In genomic region chr1:167641786-167642500, GRCh38 we compare ENCODE assay signal across 18 cellular contexts. TPM values are rescaled to one million over a fixed set of nuclear protein-coding genes. Genes with fewer than 3 reads are reported as not detected.
A peak's percentile ranks its signal among the peaks of the same experiment; 100 is the strongest.
DNase-seq lines count a peak whose midpoint lies in the region; ATAC-seq and TF ChIP-seq lines count a peak whose summit lies in the region.
"Had no signal": no experiment of that assay in that cellular context is flagged by ENCODE, and none has a peak within 500 bp of the region (broad histone marks: within the 10 kb centered on the region; RNA-seq: fewer than 3 reads in every experiment).

No MANE protein-coding gene starts in this region.

- peak; percentile 13 for DNase-seq in stimulated activated CD4-positive, alpha-beta T cell treated with anti-CD3 and anti-CD28 coated beads, Interleukin-1b, Interleukin-23, amount 100 ng/mL, for 48 hours
- no peak for DNase-seq in stimulated activated CD4-positive, alpha-beta T cell treated with anti-CD3 and anti-CD28 coated beads, Interleukin-15, amount 100 ng/mL, for 24 hours
- no peak for DNase-seq in T-helper 17 cell
- peak in 2 of 3 donors; percentile 22 to 60 for DNase-seq in immature natural killer cell
- no peak for DNase-seq in midbrain (lab: John Stamatoyannopoulos, UW)
- no peak for DNase-seq in Right ventricle myocardium inferior (ENCODE audit: missing footprints)
- DNase-seq in brain microvascular endothelial cell = no peak
- DNase-seq: effector CD4-positive, alpha-beta T cell; foreskin keratinocyte; KG1; mesendoderm; NCI-H146; NCI-H82; T-helper 9 cell had no signal

- H3K36me3 ChIP-seq in thymus (ENCODE audit: control insufficient read depth, insufficient read depth) = peaks cover 74% of the 10 kb centered on the region
- no peaks in the 10 kb centered on the region for H3K36me3 ChIP-seq in brain microvascular endothelial cell (replicated peaks)
- H3K36me3 ChIP-seq: vagina had no signal

- ATAC-seq in T-helper 17 cell = peak; percentile 77
- no peak for ATAC-seq in Right ventricle myocardium inferior
- ATAC-seq: foreskin keratinocyte had no signal

- peaks cover 12% of the 10 kb centered on the region for H3K36me3 Mint-ChIP-seq in T-helper 17 cell (ENCODE audit: low read depth)
- H3K36me3 Mint-ChIP-seq in immature natural killer cell = peaks cover 6 to 26% (median 14%) of the 10 kb centered on the region in 3 donors

- H3K9me3 ChIP-seq in T-helper 17 cell (ENCODE audit: control insufficient read depth, low read length, poor library complexity, severe bottlenecking) (no peaks in the 10 kb centered on the region), thymus (ENCODE audit: control insufficient read depth) (no peaks in the 10 kb centered on the region)
- H3K9me3 ChIP-seq: vagina had no signal

- in situ Hi-C loops in brain microvascular endothelial cell (cut with HindIII; ENCODE audit: low pct_ligation_motif_present, low sequenced_read_pairs) = no loop called here

- H3K27me3 Mint-ChIP-seq in T-helper 17 cell (no peaks in the 10 kb centered on the region), immature natural killer cell (ENCODE audit: low read depth in 3 of 3) (peaks cover 0 to 5% (median 2%) of the 10 kb centered on the region in 3 donors)

- H3K4me1 Mint-ChIP-seq in T-helper 17 cell (peaks cover 79% of the 10 kb centered on the region), immature natural killer cell (peaks cover 92 to 97% of the 10 kb centered on the region in 2 donors)

- H3K9me3 Mint-ChIP-seq in immature natural killer cell = no peaks in the 10 kb centered on the region

- WGBS in thymus = 56% methylated on average over 7 of the region's 7 CpGs

- H3K27ac Mint-ChIP-seq in T-helper 17 cell = peak overlapping the region; percentile 98
- H3K27ac Mint-ChIP-seq in immature natural killer cell = peak overlapping the region; percentile 75 to 92 (median 80)

- H3K27me3 ChIP-seq in thymus (ENCODE audit: control insufficient read depth, insufficient read depth) (no peaks in the 10 kb centered on the region), brain microvascular endothelial cell (replicated peaks) (no peaks in the 10 kb centered on the region)
- H3K27me3 ChIP-seq: foreskin keratinocyte, vagina had no signal

- TF ChIP-seq CTCF in brain microvascular endothelial cell (IDR thresholded peaks at IDR 0.05; ENCODE audit: low read depth, low read length, missing control alignments) = no peak

- H3K4me3 ChIP-seq in thymus (ENCODE audit: low read length) (no peak overlapping the region), brain microvascular endothelial cell (ENCODE audit: low read depth, low read length) (no peak overlapping the region)
- H3K4me3 ChIP-seq: vagina had no signal

- H3K27ac ChIP-seq in thymus (ENCODE audit: low read depth) (peak overlapping the region; percentile 46), brain microvascular endothelial cell (no peak overlapping the region)
- H3K27ac ChIP-seq: C4-2B, foreskin keratinocyte, vagina had no signal

- peaks cover 34% of the 10 kb centered on the region for H3K4me1 ChIP-seq in thymus (ENCODE audit: control insufficient read depth, insufficient read depth, low read length)
- H3K4me1 ChIP-seq: foreskin keratinocyte, vagina had no signal

- H3K4me3 Mint-ChIP-seq in T-helper 17 cell (peak overlapping the region; percentile 82), immature natural killer cell (peak overlapping the region; percentile 41 to 69 (median 58))

- intact Hi-C loops in Right ventricle myocardium inferior (cut with DNase I) = no loop called here

RNA-seq across cellular contexts. Expression of gene RCSD1, which starts 11.9 kb away (rescaled TPM):
- 100 to 1,000 TPM in 1 of 2 donors, 10 to 100 TPM in 1; 88.0 to 101 TPM for total RNA-seq in T-helper 17 cell
- polyA plus RNA-seq in immature natural killer cell = 100 to 1,000 TPM in 2 of 3 donors, 10 to 100 TPM in 1; 96.2 to 179 (median 129) TPM
- polyA plus RNA-seq in thymus = 69.4 TPM
- 41.6 TPM for total RNA-seq in Right ventricle myocardium inferior
- total RNA-seq: G401 had no signal

Comparison
In these comparisons a context has a peak if more than half of its experiments do, and no peak if none do; other contexts are left out.
1. DNase-seq: peak in stimulated activated CD4-positive, alpha-beta T cell treated with anti-CD3 and anti-CD28 coated beads, Interleukin-1b, Interleukin-23, amount 100 ng/mL, for 48 hours (single experiment) and immature natural killer cell (2 of 3); none in stimulated activated CD4-positive, alpha-beta T cell treated with anti-CD3 and anti-CD28 coated beads, Interleukin-15, amount 100 ng/mL, for 24 hours (single experiment), T-helper 17 cell (0 of 3), midbrain (single experiment), Right ventricle myocardium inferior (single experiment) and brain microvascular endothelial cell (single experiment).